Comparison of ENCODE assay signal across 19 cellular contexts in genomic region chr11:68255526-68255925, GRCh38. TPM values are rescaled to one million over a fixed set of nuclear protein-coding genes. Genes with fewer than 3 reads are reported as not detected.
DNase-seq lines count a peak whose midpoint lies in the region; ATAC-seq and TF ChIP-seq lines count a peak whose summit lies in the region.
"Had no signal": no experiment of that assay in that cellular context is flagged by ENCODE, and none has a peak within 500 bp of the region (broad histone marks: within the 10 kb centered on the region; RNA-seq: fewer than 3 reads in every experiment).

No MANE protein-coding gene starts in this region.

- TF ChIP-seq CTCF in astrocyte of the spinal cord (IDR thresholded peaks at IDR 0.05; ENCODE audit: low read depth, low read length), result no peak
- no peak for TF ChIP-seq CTCF in progenitor cell of endocrine pancreas (IDR thresholded peaks at IDR 0.05; ENCODE audit: unreplicated experiment)
- TF ChIP-seq CTCF in lower lobe of right lung (IDR thresholded peaks at IDR 0.05), result no peak
- TF ChIP-seq CTCF in glutamatergic neuron (IDR thresholded peaks at IDR 0.05; ENCODE audit: partially characterized antibody, unreplicated experiment), result no peak
- TF ChIP-seq CTCF in GM13976 (IDR thresholded peaks at IDR 0.05; ENCODE audit: borderline replicate concordance, control extremely low read depth, extremely low read depth, insufficient read depth, missing control alignments), result no peak

- H3K4me2 ChIP-seq in BLaER1, result peak overlapping the region; percentile 39; the same call in 1 of the 2 replicates

- DNase-seq in astrocyte of the spinal cord (ENCODE audit: low read depth, low spot score) (peak; percentile 9), left kidney (ENCODE audit: low read depth, low spot score) (peak; percentile 26), progenitor cell of endocrine pancreas (ENCODE audit: low spot score, unreplicated experiment) (no peak), lower lobe of right lung (no peak), glutamatergic neuron (no peak), GM13976 (ENCODE audit: low spot score) (no peak)
- DNase-seq in activated CD4-positive, alpha-beta T cell treated with anti-CD3 and anti-CD28 coated beads, Interleukin-2, amount 50 U/mL, for 48 hours, result no peak
- DNase-seq: CD8-positive, alpha-beta T cell; DND-41; GDM1; Karpas-422; MM.1S; NCI-H2029; NCI-H510A had no signal

- H4K20me1 ChIP-seq in BLaER1, result no peaks in the 10 kb centered on the region

- H3K36me3 ChIP-seq in BLaER1, result peaks cover 13% of the 10 kb centered on the region; the same call in 1 of the 2 replicates
- H3K36me3 ChIP-seq in lower lobe of right lung, result no peaks in the 10 kb centered on the region
- H3K36me3 ChIP-seq: SJCRH30 had no signal

- H3K36me3 Mint-ChIP-seq in progenitor cell of endocrine pancreas (ENCODE audit: insufficient read depth), result peaks cover 3% of the 10 kb centered on the region
- peaks cover under 1% of the 10 kb centered on the region for H3K36me3 Mint-ChIP-seq in glutamatergic neuron (ENCODE audit: unreplicated experiment)

- no peak overlapping the region for H3K4me3 ChIP-seq in BLaER1
- no peak overlapping the region for H3K4me3 ChIP-seq in astrocyte of the spinal cord (ENCODE audit: low read depth, low read length)
- no peak overlapping the region for H3K4me3 ChIP-seq in lower lobe of right lung
- H3K4me3 ChIP-seq: A549 had no signal

- intact Hi-C loops in lower lobe of right lung (cut with DNase I), result no loop called here

- peaks cover 3% of the 10 kb centered on the region for H3K27me3 Mint-ChIP-seq in progenitor cell of endocrine pancreas
- peaks cover 2% of the 10 kb centered on the region for H3K27me3 Mint-ChIP-seq in glutamatergic neuron (ENCODE audit: unreplicated experiment)

- H3K9me3 Mint-ChIP-seq in progenitor cell of endocrine pancreas (ENCODE audit: low read depth), result no peaks in the 10 kb centered on the region
- peaks cover 4% of the 10 kb centered on the region for H3K9me3 Mint-ChIP-seq in glutamatergic neuron (ENCODE audit: unreplicated experiment)
- H3K9me3 Mint-ChIP-seq: CD8-positive, alpha-beta T cell had no signal

- no peak overlapping the region for H3K27ac ChIP-seq in BLaER1
- H3K27ac ChIP-seq in lower lobe of right lung, result no peak overlapping the region
- H3K27ac ChIP-seq: HL-60, RWPE1, SJCRH30 had no signal

- H3K9ac ChIP-seq in BLaER1, result no peak overlapping the region

- peak overlapping the region; percentile 29 for H3K27ac Mint-ChIP-seq in progenitor cell of endocrine pancreas
- no peak overlapping the region for H3K27ac Mint-ChIP-seq in glutamatergic neuron (ENCODE audit: unreplicated experiment)
- H3K27ac Mint-ChIP-seq: CD8-positive, alpha-beta T cell had no signal

- H3K4me1 ChIP-seq in BLaER1 (peaks cover 52% of the 10 kb centered on the region), lower lobe of right lung (peaks cover 8% of the 10 kb centered on the region)

- H3K4me3 Mint-ChIP-seq in progenitor cell of endocrine pancreas (ENCODE audit: low read depth) (no peak overlapping the region), glutamatergic neuron (ENCODE audit: unreplicated experiment) (no peak overlapping the region)
- H3K4me3 Mint-ChIP-seq: CD8-positive, alpha-beta T cell had no signal

- ATAC-seq in lower lobe of right lung, result no peak
- ATAC-seq: A549; CD8-positive, alpha-beta T cell had no signal

- in situ Hi-C loops in astrocyte of the spinal cord (cut with HindIII; ENCODE audit: low sequenced_read_pairs) (no loop called here), GM13976 (cut with MboI; ENCODE audit: low sequenced_read_pairs, unreplicated experiment) (loop anchor here (5.0 kb wide), 1 partner anchor 42 kb away; no protein-coding TSS in a partner anchor)

- H3K9me3 ChIP-seq in BLaER1 (peaks cover 12% of the 10 kb centered on the region), lower lobe of right lung (no peaks in the 10 kb centered on the region)
- H3K9me3 ChIP-seq: A549, SJCRH30 had no signal

- H3K27me3 ChIP-seq in BLaER1 (no peaks in the 10 kb centered on the region), lower lobe of right lung (ENCODE audit: low read depth) (no peaks in the 10 kb centered on the region)
- H3K27me3 ChIP-seq: SJCRH30 had no signal

- H3K4me1 Mint-ChIP-seq in progenitor cell of endocrine pancreas (ENCODE audit: low read depth), result no peaks in the 10 kb centered on the region
- peaks cover 12% of the 10 kb centered on the region for H3K4me1 Mint-ChIP-seq in glutamatergic neuron (ENCODE audit: low read depth, unreplicated experiment)

RNA-seq across cellular contexts. Expression of gene C11orf24, which starts 16.2 kb away (rescaled TPM):
- 35.1 and 35.3 TPM in 2 replicates for total RNA-seq in progenitor cell of endocrine pancreas
- 24.7 TPM for total RNA-seq in lower lobe of right lung
- total RNA-seq in glutamatergic neuron (ENCODE audit: unreplicated experiment), result 58.4 TPM

RNA-seq across cellular contexts. Expression of gene KMT5B, which starts 42.4 kb away (rescaled TPM):
- 67.5 and 68.7 TPM in 2 replicates for total RNA-seq in progenitor cell of endocrine pancreas
- 48.6 TPM for total RNA-seq in lower lobe of right lung
- total RNA-seq in glutamatergic neuron (ENCODE audit: unreplicated experiment), result 77.4 TPM

RNA-seq across cellular contexts. Expression of gene LRP5, which starts 56.9 kb away (rescaled TPM):
- total RNA-seq in progenitor cell of endocrine pancreas (114 and 115 TPM in 2 replicates), lower lobe of right lung (66.1 TPM), glutamatergic neuron (ENCODE audit: unreplicated experiment) (17.4 TPM)

Comparison
In these comparisons a context has a peak if more than half of its experiments do, and no peak if none do; other contexts are left out.
1. DNase-seq: peak in astrocyte of the spinal cord (single experiment) and left kidney (single experiment); none in progenitor cell of endocrine pancreas (single experiment), lower lobe of right lung (single experiment), glutamatergic neuron (single experiment), activated CD4-positive, alpha-beta T cell treated with anti-CD3 and anti-CD28 coated beads, Interleukin-2, amount 50 U/mL, for 48 hours (0 of 2) and GM13976 (single experiment).